Comparison of ENCODE assay signal across 11 cellular contexts in the genomic region with DNA sequence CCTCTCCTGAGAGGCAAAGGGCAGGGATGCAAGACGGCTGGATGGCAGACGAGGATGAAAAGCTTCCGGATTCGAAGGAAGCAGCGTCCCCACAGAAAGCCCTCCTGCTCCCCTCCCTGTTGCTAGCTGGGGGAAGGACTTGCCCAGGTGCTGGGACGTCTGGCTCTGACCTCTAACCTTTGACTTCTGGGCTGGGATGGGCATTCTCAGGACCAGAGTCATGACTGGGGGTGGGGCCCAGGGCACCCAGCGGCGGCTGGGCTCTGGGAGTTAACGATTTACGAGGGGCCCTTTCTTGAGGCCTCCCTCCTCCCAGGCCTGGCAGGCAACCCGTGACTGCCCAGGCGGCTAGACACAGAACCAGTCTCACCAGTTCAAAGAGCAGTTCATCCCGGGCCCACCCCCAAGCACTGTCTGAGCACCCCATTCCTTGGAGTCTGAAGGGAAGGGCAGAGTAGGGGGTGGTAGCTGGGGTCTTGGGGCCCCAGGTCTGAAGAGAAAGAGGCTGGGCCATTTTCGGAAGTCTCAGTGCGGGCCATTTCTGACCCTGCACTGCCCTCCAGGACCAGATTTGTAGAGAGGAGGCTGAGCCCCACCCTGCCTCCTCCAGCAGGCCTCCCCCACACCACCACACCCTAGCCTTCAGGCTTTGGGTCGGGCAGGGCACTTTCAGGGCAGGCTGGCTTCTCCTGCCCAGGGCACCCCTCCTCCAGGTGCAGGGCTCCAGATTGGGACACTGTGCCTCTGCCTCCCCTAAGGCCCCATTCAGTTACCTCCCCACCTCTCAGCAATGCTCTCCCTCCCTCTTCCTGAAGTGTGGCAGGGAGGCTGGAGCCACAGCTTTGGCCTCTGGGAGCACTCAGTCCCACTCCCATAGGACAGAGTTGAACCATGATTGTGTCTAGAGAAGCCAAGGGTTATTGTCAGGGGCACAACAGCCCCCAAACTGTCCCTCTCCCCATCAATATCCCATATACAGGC. TPM values are rescaled to one million over a fixed set of nuclear protein-coding genes. Genes with fewer than 3 reads are reported as not detected.
DNase-seq lines count a peak whose midpoint lies in the region; ATAC-seq and TF ChIP-seq lines count a peak whose summit lies in the region.
"Had no signal": no experiment of that assay in that cellular context is flagged by ENCODE, and none has a peak within 500 bp of the region (broad histone marks: within the 10 kb centered on the region; RNA-seq: fewer than 3 reads in every experiment).

No MANE protein-coding gene starts in this region.

- 11% methylated on average over 2 of the region's 16 CpGs for WGBS in right lobe of liver (ENCODE audit: insufficient coverage, low coverage, low lambda C conversion rate, missing lambda C conversion rate)

- H3K9me3 Mint-ChIP-seq in stimulated activated memory B cell treated with anti-CD40 and anti-IgM and Interleukin-4, amounts not matched to agents 10 μg/mL and 1 μg/mL and 100 μg/mL, for 72 hours, result no peaks in the 10 kb centered on the region
- H3K9me3 Mint-ChIP-seq: activated CD4-positive, alpha-beta T cell treated with anti-CD3 and anti-CD28 coated beads, Interleukin-2, amount 10 ng/mL, durations not matched to agents 7 days and 5 days had no signal

- TF ChIP-seq CTCF in HEK293 (tag by site-specific recombination; IDR thresholded peaks at IDR 0.05), result no peak
- TF ChIP-seq CTCF in VCaP (conservative IDR thresholded peaks at IDR 0.05), result no peak
- no peak for TF ChIP-seq CTCF in right lobe of liver (IDR thresholded peaks at IDR 0.05)

- POLR2A ChIA-PET in HEK293 (lab: Yijun Ruan, JAX), result no interaction called here

- H3K27ac Mint-ChIP-seq in stimulated activated memory B cell treated with anti-CD40 and anti-IgM and Interleukin-4, amounts not matched to agents 10 μg/mL and 1 μg/mL and 100 μg/mL, for 72 hours, result peak overlapping the region; percentile 70
- H3K27ac Mint-ChIP-seq: activated CD4-positive, alpha-beta T cell treated with anti-CD3 and anti-CD28 coated beads, Interleukin-2, amount 10 ng/mL, durations not matched to agents 7 days and 5 days had no signal

- H3K27ac ChIP-seq in HEK293 (ENCODE audit: extremely low read depth, low read depth, low read length) (no peak overlapping the region), VCaP (peak overlapping the region; percentile 78), right lobe of liver (peak overlapping the region; percentile 63 to 82 (median 66))
- H3K27ac ChIP-seq: brain microvascular endothelial cell had no signal

- H3K27me3 ChIP-seq in right lobe of liver, result no peaks in the 10 kb centered on the region
- H3K27me3 ChIP-seq: brain microvascular endothelial cell had no signal

- peak; percentile 30 for TF ChIP-seq POLR2A in right lobe of liver (IDR thresholded peaks at IDR 0.05)

- H3K9me3 ChIP-seq in HEK293 (ENCODE audit: control insufficient read depth, insufficient read depth, low read depth, low read length) (no peaks in the 10 kb centered on the region), right lobe of liver (no peaks in the 10 kb centered on the region)

- peaks cover 89% of the 10 kb centered on the region for H3K4me1 Mint-ChIP-seq in stimulated activated memory B cell treated with anti-CD40 and anti-IgM and Interleukin-4, amounts not matched to agents 10 μg/mL and 1 μg/mL and 100 μg/mL, for 72 hours

- no peaks in the 10 kb centered on the region for H3K36me3 ChIP-seq in HEK293 (ENCODE audit: control insufficient read depth in 2 of 2, insufficient read depth in 1 of 2, low read length in 2 of 2)
- no peaks in the 10 kb centered on the region for H3K36me3 ChIP-seq in right lobe of liver
- H3K36me3 ChIP-seq: brain microvascular endothelial cell had no signal

- intact Hi-C loops in right lobe of liver (cut with DNase I), result loop anchor here in 1 of 2 donors (5.0 kb wide), 1 partner anchor 44 kb away; no protein-coding TSS in a partner anchor

- H3K4me3 ChIP-seq in HEK293 (ENCODE audit: low read depth, low read length) (no peak overlapping the region), right lobe of liver (no peak overlapping the region)

- H3K4me3 Mint-ChIP-seq in stimulated activated memory B cell treated with anti-CD40 and anti-IgM and Interleukin-4, amounts not matched to agents 10 μg/mL and 1 μg/mL and 100 μg/mL, for 72 hours, result no peak overlapping the region
- H3K4me3 Mint-ChIP-seq: activated CD4-positive, alpha-beta T cell treated with anti-CD3 and anti-CD28 coated beads, Interleukin-2, amount 10 ng/mL, durations not matched to agents 7 days and 5 days had no signal

- peaks cover 4% of the 10 kb centered on the region; the same call in 1 of the 2 replicates for H3K4me1 ChIP-seq in HEK293 (ENCODE audit: control insufficient read depth, insufficient read depth, low read length)
- H3K4me1 ChIP-seq in right lobe of liver, result peaks cover 2 to 67% (median 39%) of the 10 kb centered on the region in 4 donors

- peak; percentile 89 to 97 (median 95) for DNase-seq in right lobe of liver
- no peak for DNase-seq in T-helper 1 cell
- no peak for DNase-seq in AG08396 (ENCODE audit: low spot score)
- no peak for DNase-seq in NCI-H1694 treated with DMSO at 0.1 percent for 48 hours (lab: John Stamatoyannopoulos, UW)
- DNase-seq: activated CD4-positive, alpha-beta T cell treated with anti-CD3 and anti-CD28 coated beads, Interleukin-2, amount 10 ng/mL, durations not matched to agents 7 days and 5 days; brain microvascular endothelial cell; GDM1; NCI-H1048 had no signal

- no peaks in the 10 kb centered on the region for H3K27me3 Mint-ChIP-seq in stimulated activated memory B cell treated with anti-CD40 and anti-IgM and Interleukin-4, amounts not matched to agents 10 μg/mL and 1 μg/mL and 100 μg/mL, for 72 hours

- peak; percentile 64 to 78 (median 72) for ATAC-seq in right lobe of liver
- no peak for ATAC-seq in stimulated activated memory B cell treated with anti-CD40 and anti-IgM and Interleukin-4, amounts not matched to agents 10 μg/mL and 1 μg/mL and 100 μg/mL, for 72 hours

- H3K36me3 Mint-ChIP-seq in stimulated activated memory B cell treated with anti-CD40 and anti-IgM and Interleukin-4, amounts not matched to agents 10 μg/mL and 1 μg/mL and 100 μg/mL, for 72 hours, result peaks cover 6% of the 10 kb centered on the region

- CTCF ChIA-PET in HEK293 (lab: Yijun Ruan, JAX), result interaction anchor here (1.1 to 2.4 kb wide), 3 partner anchors 9 to 120 kb away, joined by 3 to 14 read pairs (median 7); no protein-coding TSS in a partner anchor

TF ChIP-seq in HEK293, 187 proteins besides CTCF, POLR2A, EP300 and RAD21:
- peak; percentile 48; the same call in 1 of the 2 replicates for TF ChIP-seq KLF1 (tag by site-specific recombination; IDR thresholded peaks at IDR 0.05)
- peak; percentile 48; the same call in 1 of the 2 replicates for TF ChIP-seq EGR2 (tag by site-specific recombination; IDR thresholded peaks at IDR 0.05; ENCODE audit: low read depth)
- no peak for TF ChIP-seq ZNF792 (tag by site-specific recombination; IDR thresholded peaks at IDR 0.05)
- TF ChIP-seq BCL11B (tag by site-specific recombination; IDR thresholded peaks at IDR 0.05; ENCODE audit: low read depth), result 0 out of 2 replicates have a peak, but pooled peaks have one; percentile 45

RNA-seq across cellular contexts. Expression of a gene that starts 5.0 kb away (rescaled TPM):
- 10 to 100 TPM; 44.5 to 84.9 (median 66.4) TPM for total RNA-seq in right lobe of liver

Comparison
In these comparisons a context has a peak if more than half of its experiments do, and no peak if none do; other contexts are left out.
1. DNase-seq: peak in right lobe of liver (3 of 3); none in T-helper 1 cell (0 of 5), AG08396 (single experiment) and NCI-H1694 treated with DMSO at 0.1 percent for 48 hours (single experiment).